8 cellular contexts compared by ENCODE assay signal in genomic region chr2:30223413-30223874, GRCh38.
DNase-seq lines count a peak whose midpoint lies in the region; ATAC-seq and TF ChIP-seq lines count a peak whose summit lies in the region.

No MANE protein-coding gene starts in this region.

- peaks cover 67% of the 10 kb centered on the region for H3K4me1 Mint-ChIP-seq in central memory CD8-positive, alpha-beta T cell

- H3K27ac ChIP-seq in KOPT-K1 (ENCODE audit: low read depth, low read length, poor library complexity, severe bottlenecking) = peak overlapping the region; percentile 88

- peak; percentile 68 for ATAC-seq in central memory CD8-positive, alpha-beta T cell (replicated peaks; ENCODE audit: extremely low read depth, poor library complexity, severe bottlenecking)
- no peak for ATAC-seq in HG02981 (IDR thresholded peaks at IDR 0.05; ENCODE audit: unreplicated experiment)

- peak; percentile 9 for DNase-seq in GDM1 (lab: John Stamatoyannopoulos, UW)
- peak; percentile 54 for DNase-seq in GM20000 (ENCODE audit: low spot score)
- DNase-seq in central memory CD8-positive, alpha-beta T cell (ENCODE audit: low spot score in 2 of 2) = no peak
- no peak for DNase-seq in NCI-H1436 treated with DMSO at 0.1 percent for 48 hours (lab: John Stamatoyannopoulos, UW)
- no peak for DNase-seq in nucleus accumbens (lab: John Stamatoyannopoulos, UW)
- no peak for DNase-seq in HuH-7.5 (ENCODE audit: low spot score)

- no peaks in the 10 kb centered on the region for H3K36me3 ChIP-seq in KOPT-K1 (ENCODE audit: insufficient read depth, low read length)

- TF ChIP-seq CTCF in GM20000 (IDR thresholded peaks at IDR 0.05; ENCODE audit: extremely low read depth, missing control alignments) = no peak

- H3K9me3 ChIP-seq in KOPT-K1 (ENCODE audit: insufficient read depth, low read length, poor library complexity, severe bottlenecking) = no peaks in the 10 kb centered on the region

- H3K9me3 Mint-ChIP-seq in central memory CD8-positive, alpha-beta T cell = no peaks in the 10 kb centered on the region

- peak overlapping the region; percentile 98 for H3K27ac Mint-ChIP-seq in central memory CD8-positive, alpha-beta T cell (ENCODE audit: low read depth)

- peak overlapping the region; percentile 91 for H3K4me3 Mint-ChIP-seq in central memory CD8-positive, alpha-beta T cell

- no peaks in the 10 kb centered on the region for H3K27me3 Mint-ChIP-seq in central memory CD8-positive, alpha-beta T cell

- peaks cover 9% of the 10 kb centered on the region for H3K36me3 Mint-ChIP-seq in central memory CD8-positive, alpha-beta T cell (ENCODE audit: insufficient read depth)

Comparison
In these comparisons a context has a peak if more than half of its experiments do, and no peak if none do; other contexts are left out.
1. DNase-seq: peak in GDM1 (single experiment) and GM20000 (single experiment); none in central memory CD8-positive, alpha-beta T cell (0 of 2), NCI-H1436 treated with DMSO at 0.1 percent for 48 hours (single experiment), nucleus accumbens (0 of 56) and HuH-7.5 (single experiment).